Comparison of ENCODE assay signal across 18 cellular contexts in the genomic region with DNA sequence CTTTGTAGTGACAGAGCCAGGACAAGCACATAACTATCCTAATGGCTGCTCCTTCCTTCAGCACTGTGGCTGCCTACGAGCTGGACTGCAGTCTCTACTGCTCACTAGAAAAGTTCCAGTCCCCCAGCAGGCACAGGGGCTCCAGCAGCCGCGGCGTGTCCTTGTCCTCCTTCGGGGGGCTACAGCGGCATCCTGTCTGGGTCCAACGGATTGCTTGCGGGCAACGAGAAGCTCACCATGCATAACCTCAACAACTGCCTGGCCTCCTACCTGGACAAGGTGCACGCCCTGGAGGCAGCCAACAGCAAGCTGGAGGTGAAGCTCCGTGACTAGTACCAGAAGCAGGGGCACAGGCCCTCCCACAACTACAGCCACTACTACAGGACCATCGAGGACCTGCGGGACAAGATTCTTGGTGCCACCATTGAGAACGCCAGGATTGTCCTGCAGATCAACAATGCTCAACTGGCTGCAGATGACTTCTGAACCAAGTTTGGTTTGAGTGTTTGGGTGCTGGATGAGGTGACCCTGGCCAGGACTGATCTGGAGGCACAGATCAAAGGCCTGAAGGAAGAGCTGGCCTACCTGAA.
A peak's percentile ranks its signal among the peaks of the same experiment; 100 is the strongest.
DNase-seq lines count a peak whose midpoint lies in the region; TF ChIP-seq lines count a peak whose summit lies in the region.
"Had no signal": no experiment of that assay in that cellular context is flagged by ENCODE, and none has a peak within 500 bp of the region (broad histone marks: within the 10 kb centered on the region; RNA-seq: fewer than 3 reads in every experiment).

No MANE protein-coding gene starts in this region.

- H3K79me1 ChIP-seq in neuronal stem cell (ENCODE audit: low read depth, low read length): no peaks in the 10 kb centered on the region

- peak overlapping the region; percentile 1 for H2BK12ac ChIP-seq in neuronal stem cell (ENCODE audit: low read length)

- TF ChIP-seq EP300 in tibial nerve (IDR thresholded peaks at IDR 0.05): no peak

- H4K8ac ChIP-seq in neuronal stem cell (ENCODE audit: low read depth, low read length): no peak overlapping the region

- H3K27ac Mint-ChIP-seq in glutamatergic neuron (ENCODE audit: unreplicated experiment): no peak overlapping the region
- H3K27ac Mint-ChIP-seq: CD8-positive, alpha-beta memory T cell had no signal

- H3K9ac ChIP-seq in neuronal stem cell (ENCODE audit: low read depth, low read length, poor library complexity): no peak overlapping the region
- H3K9ac ChIP-seq: BLaER1 had no signal

- H3K9me3 ChIP-seq in HEK293 (ENCODE audit: control insufficient read depth, insufficient read depth, low read depth, low read length) (no peaks in the 10 kb centered on the region; the same call in 1 of the 2 replicates), neuronal stem cell (replicated peaks in 1 of 2; ENCODE audit: control insufficient read depth in 2 of 2, insufficient read depth in 1 of 2, low read depth in 1 of 2, low read length in 2 of 2) (peaks cover 0 to 4% of the 10 kb centered on the region in 2 donors), tibial nerve (peaks cover 0 to 7% (median 2%) of the 10 kb centered on the region in 4 donors)

- WGBS in neuronal stem cell (ENCODE audit: extremely low coverage in 2 of 2, insufficient read length in 2 of 2, insufficient replicate concordance in 1 of 2), 2 donors: no CpG with 5 or more reads among the region's 14 CpGs
- 96% methylated on average over 12 to 14 of the region's 14 CpGs for WGBS in tibial nerve, 2 donors

- H4K91ac ChIP-seq in neuronal stem cell (ENCODE audit: low read depth, low read length, poor library complexity): peak overlapping the region; percentile 3

- peaks cover 5% of the 10 kb centered on the region for H3K9me3 Mint-ChIP-seq in glutamatergic neuron (ENCODE audit: unreplicated experiment)

- H3K18ac ChIP-seq in neuronal stem cell (ENCODE audit: low read length): peak overlapping the region; percentile 17

- H3K4me1 ChIP-seq in HEK293 (ENCODE audit: control insufficient read depth, insufficient read depth, low read length) (peaks cover 18% of the 10 kb centered on the region), neuronal stem cell (ENCODE audit: control insufficient read depth in 2 of 2, insufficient read depth in 1 of 2, low read depth in 1 of 2, low read length in 2 of 2) (peaks cover 2 to 5% of the 10 kb centered on the region in 2 donors), tibial nerve (peaks cover 0 to 45% (median 0%) of the 10 kb centered on the region in 4 donors)

- intact Hi-C loops in head of caudate nucleus (cut with DNase I): no loop called here

- no peak overlapping the region for H2BK15ac ChIP-seq in neuronal stem cell (ENCODE audit: low read length)

- no peak overlapping the region for H3K4me3 ChIP-seq in HEK293 (ENCODE audit: low read depth, low read length)
- no peak overlapping the region for H3K4me3 ChIP-seq in neuronal stem cell (ENCODE audit: low read length in 2 of 2)
- no peak overlapping the region for H3K4me3 ChIP-seq in tibial nerve
- H3K4me3 ChIP-seq: BLaER1 had no signal

- H3K36me3 ChIP-seq in HEK293 (ENCODE audit: control insufficient read depth in 2 of 2, insufficient read depth in 1 of 2, low read length in 2 of 2) (no peaks in the 10 kb centered on the region), neuronal stem cell (replicated peaks in 1 of 2; ENCODE audit: control insufficient read depth in 2 of 2, insufficient read depth in 2 of 2, low read length in 2 of 2) (no peaks in the 10 kb centered on the region), tibial nerve (no peaks in the 10 kb centered on the region)
- H3K36me3 ChIP-seq: BLaER1 had no signal

- H3K27ac ChIP-seq in HEK293 (ENCODE audit: extremely low read depth, low read depth, low read length): peak overlapping the region; percentile 73; the same call in 1 of the 2 replicates
- no peak overlapping the region for H3K27ac ChIP-seq in neuronal stem cell (replicated peaks; ENCODE audit: low read length)
- H3K27ac ChIP-seq in tibial nerve: peak overlapping the region in 3 of 4 donors; percentile 23 to 80 (median 77)
- H3K27ac ChIP-seq: BLaER1 had no signal

- H3K27me3 ChIP-seq in neuronal stem cell (ENCODE audit: control insufficient read depth in 3 of 3, insufficient read depth in 3 of 3, low read depth in 1 of 3, low read length in 3 of 3) (peaks cover 0 to 15% (median 0%) of the 10 kb centered on the region in 3 experiments), tibial nerve (no peaks in the 10 kb centered on the region)
- H3K27me3 ChIP-seq: BLaER1 had no signal

- peak overlapping the region; percentile 12 for H2AK5ac ChIP-seq in neuronal stem cell (ENCODE audit: low read depth, low read length)

- DNase-seq in glutamatergic neuron: no peak
- DNase-seq in neuronal stem cell (ENCODE audit: low spot score): no peak
- no peak for DNase-seq in tibial nerve (ENCODE audit: low spot score in 2 of 2)
- no peak for DNase-seq in head of caudate nucleus
- DNase-seq in superior temporal gyrus (ENCODE audit: extremely low spot score): no peak
- no peak for DNase-seq in activated effector memory CD4-positive, alpha-beta T cell treated with anti-CD3 and anti-CD28 coated beads, Interleukin-2, amount 50 U/mL, for 16 hours
- DNase-seq: CD8-positive, alpha-beta memory T cell; H9; IMR-90; NCI-H1417 treated with DMSO at 0.1 percent for 48 hours; NCI-H187 treated with DMSO at 0.1 percent for 48 hours; NCI-H226; NCI-H524 treated with DMSO at 0.1 percent for 48 hours; PC-3; RPMI8226; SIG-M5 had no signal

- no peak overlapping the region for H3K14ac ChIP-seq in neuronal stem cell (ENCODE audit: low read length)

- peaks cover 3% of the 10 kb centered on the region for H3K27me3 Mint-ChIP-seq in glutamatergic neuron (ENCODE audit: unreplicated experiment)

- TF ChIP-seq POLR2A in tibial nerve (IDR thresholded peaks at IDR 0.05): no peak

- TF ChIP-seq CTCF in HEK293 (tag by site-specific recombination; IDR thresholded peaks at IDR 0.05) (no peak), glutamatergic neuron (IDR thresholded peaks at IDR 0.05; ENCODE audit: partially characterized antibody, unreplicated experiment) (no peak), tibial nerve (IDR thresholded peaks at IDR 0.05) (no peak)

- H2BK120ac ChIP-seq in neuronal stem cell (ENCODE audit: low read depth, low read length): no peak overlapping the region

- POLR2A ChIA-PET in HEK293 (lab: Yijun Ruan, JAX): no interaction called here

- CTCF ChIA-PET in HEK293 (lab: Yijun Ruan, JAX): no interaction called here

- no peak overlapping the region for H3K4ac ChIP-seq in neuronal stem cell (ENCODE audit: low read length)

- H3K4me1 Mint-ChIP-seq in glutamatergic neuron (ENCODE audit: low read depth, unreplicated experiment): peaks cover 24% of the 10 kb centered on the region

- H2BK5ac ChIP-seq in neuronal stem cell (ENCODE audit: low read length): no peak overlapping the region

- peak overlapping the region; percentile 25 for H3K4me3 Mint-ChIP-seq in glutamatergic neuron (ENCODE audit: unreplicated experiment)
- H3K4me3 Mint-ChIP-seq: CD8-positive, alpha-beta memory T cell; H9 had no signal

- H2AFZ ChIP-seq in neuronal stem cell (ENCODE audit: low read length): no peak overlapping the region

- H3K36me3 Mint-ChIP-seq in glutamatergic neuron (ENCODE audit: unreplicated experiment): peaks cover 10% of the 10 kb centered on the region
- H3K36me3 Mint-ChIP-seq: CD8-positive, alpha-beta memory T cell had no signal

- no peak overlapping the region for H3K23ac ChIP-seq in neuronal stem cell (ENCODE audit: low read depth, low read length, poor library complexity)

- H3K4me2 ChIP-seq in neuronal stem cell (ENCODE audit: insufficient read depth, low read length, poor library complexity, severe bottlenecking): no peak overlapping the region
- H3K4me2 ChIP-seq: BLaER1 had no signal

TF ChIP-seq in HEK293, 187 proteins besides CTCF, POLR2A, EP300 and RAD21:
- TF ChIP-seq ZNF473 (tag by site-specific recombination; IDR thresholded peaks at IDR 0.05) (no peak), YY1 (tag by site-specific recombination; IDR thresholded peaks at IDR 0.05) (no peak), ZNF324 (tag by site-specific recombination; IDR thresholded peaks at IDR 0.05) (no peak), YY2 (tag by site-specific recombination; IDR thresholded peaks at IDR 0.05) (no peak), ZNF639 (tag by site-specific recombination; IDR thresholded peaks at IDR 0.05) (no peak)
